15 cellular contexts compared by ENCODE assay signal in genomic region chr10:74145133-74145532, GRCh38. TPM values are rescaled to one million over a fixed set of nuclear protein-coding genes. Genes with fewer than 3 reads are reported as not detected.
DNase-seq lines count a peak whose midpoint lies in the region; ATAC-seq and TF ChIP-seq lines count a peak whose summit lies in the region.
"Had no signal": no experiment of that assay in that cellular context is flagged by ENCODE, and none has a peak within 500 bp of the region (broad histone marks: within the 10 kb centered on the region; RNA-seq: fewer than 3 reads in every experiment).

No MANE protein-coding gene starts in this region.

- POLR2A ChIA-PET in HCT116 (lab: Charles Lee) = no interaction called here

- peaks cover 10% of the 10 kb centered on the region for H3K36me3 Mint-ChIP-seq in mesothelial cell of epicardium
- peaks cover 20% of the 10 kb centered on the region for H3K36me3 Mint-ChIP-seq in activated CD8-positive, alpha-beta memory T cell treated with anti-CD3 and anti-CD28 coated beads, Interleukin-2, amount 10 ng/mL, durations not matched to agents 7 days and 5 days

- H3K79me2 ChIP-seq in HCT116 (ENCODE audit: insufficient read depth, low read length) = peaks cover 89% of the 10 kb centered on the region

- BruUV-seq in HCT116 (replicated peaks; lab: Mats Ljungman, UMichigan) = no TSS peak

- H3K4me1 ChIP-seq in HCT116 (ENCODE audit: control insufficient read depth in 1 of 2, insufficient read depth in 2 of 2, low read length in 2 of 2) = peaks cover 14% of the 10 kb centered on the region in 2 experiments

- peaks cover 26% of the 10 kb centered on the region for H3K4me1 Mint-ChIP-seq in mesothelial cell of epicardium
- peaks cover 23% of the 10 kb centered on the region for H3K4me1 Mint-ChIP-seq in activated CD8-positive, alpha-beta memory T cell treated with anti-CD3 and anti-CD28 coated beads, Interleukin-2, amount 10 ng/mL, durations not matched to agents 7 days and 5 days

- TF ChIP-seq RAD21 in HCT116 (IDR thresholded peaks at IDR 0.05; ENCODE audit: low read depth) = no peak

- no peak overlapping the region for H3K4me3 Mint-ChIP-seq in mesothelial cell of epicardium
- H3K4me3 Mint-ChIP-seq in activated CD8-positive, alpha-beta memory T cell treated with anti-CD3 and anti-CD28 coated beads, Interleukin-2, amount 10 ng/mL, durations not matched to agents 7 days and 5 days = no peak overlapping the region
- H3K4me3 Mint-ChIP-seq: B cell had no signal

- CTCF ChIA-PET in HCT116 (lab: Charles Lee) = interaction anchor here (0.9 to 1.4 kb wide), 2 partner anchors 18 to 89 kb away, joined by 3 to 4 read pairs; no protein-coding TSS in a partner anchor
- CTCF ChIA-PET in activated CD8-positive, alpha-beta memory T cell treated with anti-CD3 and anti-CD28 coated beads, Interleukin-2, amount 10 ng/mL, durations not matched to agents 7 days and 5 days (lab: Charles Lee) = interaction anchor here (0.8 to 2.1 kb wide), 2 partner anchors 15 to 69 kb away, joined by 4 read pairs; no protein-coding TSS in a partner anchor

- no peak overlapping the region; the same call in 1 of the 2 replicates for H3K27ac ChIP-seq in HCT116 (ENCODE audit: low read depth, low read length)

- H3K9me2 ChIP-seq in HCT116 (ENCODE audit: insufficient read depth) = no peaks in the 10 kb centered on the region

- H3K4me3 ChIP-seq in HCT116 (replicated peaks in 1 of 2; ENCODE audit: low read depth in 1 of 2, low read length in 2 of 2) = no peak overlapping the region
- no peak overlapping the region for H3K4me3 ChIP-seq in cardiac fibroblast (replicated peaks in 1 of 2; ENCODE audit: low read depth in 2 of 2, low read length in 2 of 2)
- H3K4me3 ChIP-seq: K562 had no signal

- peak overlapping the region; percentile 96 for H3K27ac Mint-ChIP-seq in mesothelial cell of epicardium
- no peak overlapping the region for H3K27ac Mint-ChIP-seq in activated CD8-positive, alpha-beta memory T cell treated with anti-CD3 and anti-CD28 coated beads, Interleukin-2, amount 10 ng/mL, durations not matched to agents 7 days and 5 days
- H3K27ac Mint-ChIP-seq: B cell had no signal

- no peaks in the 10 kb centered on the region for H3K36me3 ChIP-seq in HCT116 (ENCODE audit: control insufficient read depth in 1 of 2, insufficient read depth in 2 of 2, low read length in 2 of 2)

- no peak for TF ChIP-seq POLR2A in HCT116 (IDR thresholded peaks at IDR 0.05; ENCODE audit: borderline replicate concordance, extremely low read depth, insufficient read depth, insufficient read length)

- no peaks in the 10 kb centered on the region for H3K27me3 ChIP-seq in HCT116 (ENCODE audit: insufficient read depth, low read length)

- H2AFZ ChIP-seq in HCT116 (ENCODE audit: low read depth, low read length, poor library complexity, severe bottlenecking) = no peak overlapping the region

- DNase-seq in A172 (ENCODE audit: low spot score) (peak; percentile 83), HCT116 (ENCODE audit: low read depth, low spot score) (no peak), cardiac fibroblast (ENCODE audit: low read depth in 2 of 2) (peak; percentile 82 to 85), mesothelial cell of epicardium (ENCODE audit: low spot score in 2 of 2, unreplicated experiment in 2 of 2) (no peak), HPDE6-E6E7 (ENCODE audit: extremely low spot score) (no peak), anterior cingulate cortex (lab: John Stamatoyannopoulos, UW) (no peak), NCI-H774 (lab: John Stamatoyannopoulos, UW) (no peak)
- no peak for DNase-seq in activated CD8-positive, alpha-beta memory T cell treated with anti-CD3 and anti-CD28 coated beads, Interleukin-2, amount 10 ng/mL, durations not matched to agents 7 days and 5 days
- DNase-seq: cerebellar nuclear complex; GDM1; hypothalamus; NCI-H2081 treated with DMSO at 0.1 percent for 48 hours; stimulated activated naive CD4-positive, alpha-beta T cell had no signal

- no peaks in the 10 kb centered on the region for H3K9me3 ChIP-seq in HCT116 (ENCODE audit: control insufficient read depth in 1 of 2, insufficient read depth in 1 of 2, low read depth in 1 of 2, low read length in 2 of 2)

- H3K27me3 Mint-ChIP-seq in mesothelial cell of epicardium (ENCODE audit: low read depth) = no peaks in the 10 kb centered on the region
- no peaks in the 10 kb centered on the region for H3K27me3 Mint-ChIP-seq in activated CD8-positive, alpha-beta memory T cell treated with anti-CD3 and anti-CD28 coated beads, Interleukin-2, amount 10 ng/mL, durations not matched to agents 7 days and 5 days
- H3K27me3 Mint-ChIP-seq: B cell had no signal

- RAD21 ChIA-PET in HCT116 (lab: Charles Lee; ENCODE audit: low non-redundant PET in 1 of 2, low total read pairs in 2 of 2, uncharacterized antibody in 2 of 2, unreplicated experiment in 2 of 2) = no interaction called here

- no peaks in the 10 kb centered on the region for H4K20me1 ChIP-seq in HCT116 (ENCODE audit: insufficient read depth)

- H3K9ac ChIP-seq in HCT116 (ENCODE audit: low read length) = no peak overlapping the region

- ATAC-seq in HCT116 = no peak
- ATAC-seq in activated CD8-positive, alpha-beta memory T cell treated with anti-CD3 and anti-CD28 coated beads, Interleukin-2, amount 10 ng/mL, durations not matched to agents 7 days and 5 days = no peak
- ATAC-seq: K562 had no signal

- TF ChIP-seq CTCF in HCT116 (IDR thresholded peaks at IDR 0.05 in 2 of 3, conservative IDR thresholded peaks at IDR 0.05 in 1 of 3; ENCODE audit: borderline replicate concordance in 1 of 3, insufficient read depth in 1 of 3, low read depth in 2 of 3, low read length in 2 of 3) = no peak
- no peak for TF ChIP-seq CTCF in cardiac fibroblast (IDR thresholded peaks at IDR 0.05; ENCODE audit: low read depth, low read length)
- no peak for TF ChIP-seq CTCF in mesothelial cell of epicardium (IDR thresholded peaks at IDR 0.05; ENCODE audit: unreplicated experiment)

- intact Hi-C loops in HCT116 (cut with micrococcal nuclease) = no loop called here

- no peak overlapping the region; the same call in 1 of the 2 replicates for H3K4me2 ChIP-seq in HCT116 (ENCODE audit: low read length)

- H3K9me3 Mint-ChIP-seq in mesothelial cell of epicardium = no peaks in the 10 kb centered on the region
- H3K9me3 Mint-ChIP-seq in activated CD8-positive, alpha-beta memory T cell treated with anti-CD3 and anti-CD28 coated beads, Interleukin-2, amount 10 ng/mL, durations not matched to agents 7 days and 5 days (ENCODE audit: low read depth) = no peaks in the 10 kb centered on the region

TF ChIP-seq in HCT116, 20 proteins besides CTCF, POLR2A, EP300 and RAD21:
- TF ChIP-seq SP1 (IDR thresholded peaks at IDR 0.05; ENCODE audit: low read depth) (peak; percentile 14; the same call in 1 of the 2 replicates), ZNF274 (IDR thresholded peaks at IDR 0.05; ENCODE audit: low read depth, low read length) (no peak)

RNA-seq across cellular contexts. Expression of gene AP3M1, which starts 5.5 kb away (rescaled TPM):
- total RNA-seq in A172 (2014; rRNA removed; shearing (Covaris generic)) = 49.1 and 56.8 TPM in 2 replicates
- total RNA-seq in HCT116 (2021; ENCODE audit: unreplicated experiment) = 34.4 TPM
- 12.7 and 17.3 TPM in 2 replicates for polyA plus RNA-seq in HCT116 (2012)
- total RNA-seq in mesothelial cell of epicardium = 47.6 to 49.4 TPM (median 48.7 TPM) in 3 replicates
- total RNA-seq in activated CD8-positive, alpha-beta memory T cell treated with anti-CD3 and anti-CD28 coated beads, Interleukin-2, amount 10 ng/mL, durations not matched to agents 7 days and 5 days = 10 to 100 TPM; 46.6 to 50.6 TPM

RNA-seq across cellular contexts. Expression of gene ADK, which starts 5.9 kb away (rescaled TPM):
- 51.4 and 52.5 TPM in 2 replicates for total RNA-seq in A172 (2014; rRNA removed; shearing (Covaris generic))
- total RNA-seq in HCT116 (2021; ENCODE audit: unreplicated experiment) = 55.0 TPM
- 25.4 and 36.5 TPM in 2 replicates for polyA plus RNA-seq in HCT116 (2012)
- 25.0 to 26.2 TPM (median 26.2 TPM) in 3 replicates for total RNA-seq in mesothelial cell of epicardium
- 10 to 100 TPM; 38.3 to 46.2 TPM for total RNA-seq in activated CD8-positive, alpha-beta memory T cell treated with anti-CD3 and anti-CD28 coated beads, Interleukin-2, amount 10 ng/mL, durations not matched to agents 7 days and 5 days

Comparison
In these comparisons a context has a peak if more than half of its experiments do, and no peak if none do; other contexts are left out.
1. DNase-seq: peak in A172 (single experiment) and cardiac fibroblast (2 of 2); none in HCT116 (single experiment), mesothelial cell of epicardium (0 of 2), HPDE6-E6E7 (single experiment), activated CD8-positive, alpha-beta memory T cell treated with anti-CD3 and anti-CD28 coated beads, Interleukin-2, amount 10 ng/mL, durations not matched to agents 7 days and 5 days (single experiment), anterior cingulate cortex (0 of 58) and NCI-H774 (single experiment).